In genomic region chr7:142992427-142992826, GRCh38 we compare ENCODE assay signal across 21 cellular contexts. TPM values are rescaled to one million over a fixed set of nuclear protein-coding genes. Genes with fewer than 3 reads are reported as not detected.
"Had no signal": no experiment of that assay in that cellular context is flagged by ENCODE, and none has a peak within 500 bp of the region (broad histone marks: within the 10 kb centered on the region; RNA-seq: fewer than 3 reads in every experiment).

No MANE protein-coding gene starts in this region.

- H3K27me3 ChIP-seq: right lobe of liver, upper lobe of right lung had no signal

- H3K27ac ChIP-seq: body of pancreas, psoas muscle, right lobe of liver, upper lobe of right lung had no signal

- H3K27me3 Mint-ChIP-seq: dendritic cell treated with granulocyte-macrophage colony-stimulating factor and Interleukin-4, amounts not matched to agents 40 ng/mL and 50 ng/mL, for 4 days had no signal

- H3K4me1 ChIP-seq: body of pancreas, psoas muscle, right lobe of liver, upper lobe of right lung had no signal

- H3K4me3 Mint-ChIP-seq: activated B cell treated with CpG ODN at 0.5 μM for 24 hours; activated CD4-positive, alpha-beta T cell treated with anti-CD3 and anti-CD28 coated beads, Interleukin-2, amount 10 ng/mL, durations not matched to agents 24 days and 14 days; dendritic cell treated with granulocyte-macrophage colony-stimulating factor and Interleukin-4, amounts not matched to agents 40 ng/mL and 50 ng/mL, for 4 days; nephron; stimulated activated naive CD8-positive, alpha-beta T cell treated with anti-CD3 and anti-CD28 coated beads, Interleukin-15, Interleukin-2, amounts not matched to agents 100 ng/mL and 50 ng/mL, for 24 hours; T-helper 1 cell treated with Interleukin-12 subunit alpha and Interleukin-12 subunit beta and Interleukin-4 antibody, amounts not matched to agents 30 μg/mL and 1 μg/mL, for 36 hours had no signal

- H3K9me3 ChIP-seq: body of pancreas, psoas muscle, upper lobe of right lung had no signal

- DNase-seq: activated B cell treated with CpG ODN at 0.5 μM for 24 hours; activated CD4-positive, alpha-beta T cell treated with anti-CD3 and anti-CD28 coated beads, Interleukin-2, amount 10 ng/mL, durations not matched to agents 24 days and 14 days; activated naive CD4-positive, alpha-beta T cell treated with anti-CD3 and anti-CD28 coated beads, Interleukin-2, amount 50 U/mL, for 16 hours; amniotic stem cell; body of pancreas; effector memory CD8-positive, alpha-beta T cell; left colon; occipital lobe; psoas muscle; right lobe of liver; stimulated activated CD4-positive, alpha-beta T cell treated with anti-CD3 and anti-CD28 coated beads, Interleukin-4, amount 100 ng/mL, for 24 hours; upper lobe of right lung had no signal

- H3K4me1 Mint-ChIP-seq: activated CD4-positive, alpha-beta T cell treated with anti-CD3 and anti-CD28 coated beads, Interleukin-2, amount 10 ng/mL, durations not matched to agents 24 days and 14 days; nephron had no signal

- H3K4me3 ChIP-seq: body of pancreas, lung, psoas muscle, right lobe of liver, upper lobe of right lung had no signal

- H3K9me3 Mint-ChIP-seq: activated B cell treated with CpG ODN at 0.5 μM for 24 hours; activated CD4-positive, alpha-beta T cell treated with anti-CD3 and anti-CD28 coated beads, Interleukin-2, amount 10 ng/mL, durations not matched to agents 24 days and 14 days; activated T-helper 2 cell treated with anti-CD3 and anti-CD28 coated beads, Interferon-gamma antibody, Interleukin-2, Interleukin-4, amounts not matched to agents 10 μg/mL and 5 μg/mL and 100 μg/mL, durations not matched to agents 14 hours and 24 hours and 36 hours; dendritic cell treated with granulocyte-macrophage colony-stimulating factor and Interleukin-4, amounts not matched to agents 40 ng/mL and 50 ng/mL, for 4 days; effector memory CD8-positive, alpha-beta T cell; nephron; T-helper 1 cell treated with Interleukin-12 subunit alpha and Interleukin-12 subunit beta and Interleukin-4 antibody, amounts not matched to agents 30 μg/mL and 1 μg/mL, for 36 hours had no signal

- H3K27ac Mint-ChIP-seq: activated B cell treated with CpG ODN at 0.5 μM for 24 hours; activated CD4-positive, alpha-beta T cell treated with anti-CD3 and anti-CD28 coated beads, Interleukin-2, amount 10 ng/mL, durations not matched to agents 24 days and 14 days; activated T-helper 2 cell treated with anti-CD3 and anti-CD28 coated beads, Interferon-gamma antibody, Interleukin-2, Interleukin-4, amounts not matched to agents 10 μg/mL and 5 μg/mL and 100 μg/mL, durations not matched to agents 14 hours and 24 hours and 36 hours; dendritic cell treated with granulocyte-macrophage colony-stimulating factor and Interleukin-4, amounts not matched to agents 40 ng/mL and 50 ng/mL, for 4 days; nephron; stimulated activated naive CD8-positive, alpha-beta T cell treated with anti-CD3 and anti-CD28 coated beads, Interleukin-15, Interleukin-2, amounts not matched to agents 100 ng/mL and 50 ng/mL, for 24 hours; T-helper 1 cell treated with Interleukin-12 subunit alpha and Interleukin-12 subunit beta and Interleukin-4 antibody, amounts not matched to agents 30 μg/mL and 1 μg/mL, for 36 hours had no signal

- H3K36me3 ChIP-seq: right lobe of liver, upper lobe of right lung had no signal

RNA-seq across cellular contexts. Expression of gene OR9A2, which starts 34.5 kb away (rescaled TPM):
- total RNA-seq: activated CD4-positive, alpha-beta T cell treated with anti-CD3 and anti-CD28 coated beads, Interleukin-2, amount 10 ng/mL, durations not matched to agents 24 days and 14 days; body of pancreas; left colon; mucosa of gallbladder; psoas muscle; right lobe of liver; upper lobe of right lung had no signal
- polyA plus RNA-seq: lung, psoas muscle had no signal

RNA-seq across cellular contexts. Expression of gene LLCFC1, which starts 53.1 kb away (rescaled TPM):
- total RNA-seq: activated B cell treated with CpG ODN at 0.5 μM for 24 hours; activated CD4-positive, alpha-beta T cell treated with anti-CD3 and anti-CD28 coated beads, Interleukin-2, amount 10 ng/mL, durations not matched to agents 24 days and 14 days; activated T-helper 2 cell treated with anti-CD3 and anti-CD28 coated beads, Interferon-gamma antibody, Interleukin-2, Interleukin-4, amounts not matched to agents 10 μg/mL and 5 μg/mL and 100 μg/mL, durations not matched to agents 14 hours and 24 hours and 36 hours; body of pancreas; epithelial cell of proximal tubule; left colon; lung; mucosa of gallbladder; occipital lobe; psoas muscle; right lobe of liver; temporal lobe; upper lobe of right lung had no signal
- polyA plus RNA-seq: psoas muscle had no signal

RNA-seq across cellular contexts. Expression of gene TRPV5, which starts 58.9 kb away (rescaled TPM):
- total RNA-seq: activated CD4-positive, alpha-beta T cell treated with anti-CD3 and anti-CD28 coated beads, Interleukin-2, amount 10 ng/mL, durations not matched to agents 24 days and 14 days; activated T-helper 2 cell treated with anti-CD3 and anti-CD28 coated beads, Interferon-gamma antibody, Interleukin-2, Interleukin-4, amounts not matched to agents 10 μg/mL and 5 μg/mL and 100 μg/mL, durations not matched to agents 14 hours and 24 hours and 36 hours; body of pancreas; epithelial cell of proximal tubule; left colon; lung; mucosa of gallbladder; right lobe of liver; temporal lobe; upper lobe of right lung had no signal
- polyA plus RNA-seq: psoas muscle had no signal

RNA-seq across cellular contexts. Expression of gene OR6V1, which starts 59.7 kb away (rescaled TPM):
- total RNA-seq: activated B cell treated with CpG ODN at 0.5 μM for 24 hours; activated CD4-positive, alpha-beta T cell treated with anti-CD3 and anti-CD28 coated beads, Interleukin-2, amount 10 ng/mL, durations not matched to agents 24 days and 14 days; activated T-helper 2 cell treated with anti-CD3 and anti-CD28 coated beads, Interferon-gamma antibody, Interleukin-2, Interleukin-4, amounts not matched to agents 10 μg/mL and 5 μg/mL and 100 μg/mL, durations not matched to agents 14 hours and 24 hours and 36 hours; body of pancreas; epithelial cell of proximal tubule; left colon; lung; mucosa of gallbladder; occipital lobe; psoas muscle; right lobe of liver; temporal lobe; upper lobe of right lung had no signal
- polyA plus RNA-seq: lung, psoas muscle had no signal
